ENCODE assay signal across 8 cellular contexts in the genomic region with DNA sequence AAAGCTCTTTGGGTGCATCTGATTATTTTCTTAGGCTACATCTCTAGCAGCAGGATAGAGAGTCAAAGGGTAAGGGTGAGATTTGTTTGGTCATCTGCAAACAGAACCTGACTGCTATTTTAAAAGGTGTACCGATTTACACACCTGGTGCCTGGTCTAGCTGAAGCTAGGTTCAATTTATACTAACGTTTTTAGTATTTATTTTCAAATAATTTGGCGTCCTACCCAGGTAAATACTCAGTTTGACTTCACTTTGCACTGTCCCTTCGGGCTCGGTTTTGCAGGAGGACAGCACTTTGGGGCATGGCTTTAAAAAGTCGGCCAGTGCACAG. TPM values are rescaled to one million over a fixed set of nuclear protein-coding genes. Genes with fewer than 3 reads are reported as not detected.
A peak's percentile ranks its signal among the peaks of the same experiment; 100 is the strongest.
DNase-seq lines count a peak whose midpoint lies in the region; ATAC-seq, FAIRE-seq and TF ChIP-seq lines count a peak whose summit lies in the region.

No MANE protein-coding gene starts in this region.

- peak overlapping the region; percentile 79 for H3K4me2 ChIP-seq in A549

- H3K9me3 ChIP-seq in A549 (no peaks in the 10 kb centered on the region), mononuclear cell (ENCODE audit: low read depth, low read length) (no peaks in the 10 kb centered on the region)

- peak overlapping the region; percentile 93 to 99 for H3K27ac ChIP-seq in A549
- peak overlapping the region; percentile 99 for H3K27ac ChIP-seq in brain microvascular endothelial cell

- no peak for TF ChIP-seq POLR2A in A549 (IDR thresholded peaks at IDR 0.05; ENCODE audit: low read length)

- no peaks in the 10 kb centered on the region for H3K36me3 ChIP-seq in brain microvascular endothelial cell (replicated peaks)

- peaks cover 25% of the 10 kb centered on the region for H3K4me1 ChIP-seq in A549
- H3K4me1 ChIP-seq in mononuclear cell (ENCODE audit: insufficient read depth, low read length), result peaks cover 17% of the 10 kb centered on the region

- no peak for TF ChIP-seq RAD21 in A549 (conservative IDR thresholded peaks at IDR 0.05 in 1 of 2, IDR thresholded peaks at IDR 0.05 in 1 of 2)

- TF ChIP-seq CTCF in A549 (IDR thresholded peaks at IDR 0.05), result no peak
- no peak for TF ChIP-seq CTCF in brain microvascular endothelial cell (IDR thresholded peaks at IDR 0.05; ENCODE audit: low read depth, low read length, missing control alignments)

- ATAC-seq in A549 (no peak), HG03025 (IDR thresholded peaks at IDR 0.05; ENCODE audit: low FRiP score, unreplicated experiment) (peak; percentile 0), HG03135 (IDR thresholded peaks at IDR 0.05; ENCODE audit: unreplicated experiment) (no peak)

- FAIRE-seq in A549 (lab: Jason Lieb, UNC), result no peak

- TF ChIP-seq EP300 in A549 (IDR thresholded peaks at IDR 0.05), result no peak

- peak overlapping the region; percentile 73 for H3K4me3 ChIP-seq in A549
- H3K4me3 ChIP-seq in brain microvascular endothelial cell (ENCODE audit: low read depth, low read length), result peak overlapping the region; percentile 92
- H3K4me3 ChIP-seq in mononuclear cell (ENCODE audit: low read length), result peak overlapping the region; percentile 94

- CTCF ChIA-PET in A549 (lab: Yijun Ruan, JAX), result interaction anchor here (0.6 to 5.4 kb wide), 22 partner anchors 9 to 561 kb away, joined by 3 to 61 read pairs (median 4); no protein-coding TSS in a partner anchor

- in situ Hi-C loops in brain microvascular endothelial cell (cut with HindIII; ENCODE audit: low pct_ligation_motif_present, low sequenced_read_pairs), result no loop called here

- no peaks in the 10 kb centered on the region for H3K27me3 ChIP-seq in brain microvascular endothelial cell (replicated peaks)
- H3K27me3 ChIP-seq in mononuclear cell (ENCODE audit: insufficient read depth, low read length), result no peaks in the 10 kb centered on the region

- DNase-seq in A549 (ENCODE audit: low read depth in 1 of 2, low spot score in 1 of 2) (no peak), brain microvascular endothelial cell (no peak), AG08395 (ENCODE audit: low spot score) (no peak)
- DNase-seq in stimulated activated naive CD4-positive, alpha-beta T cell treated with Interleukin-2 at 50 U/mL for 16 hours (lab: John Stamatoyannopoulos, UW), result no peak
- no peak for DNase-seq in activated CD4-positive, CD25-positive, alpha-beta regulatory T cell (lab: John Stamatoyannopoulos, UW)

- WGBS in A549 (ENCODE audit: missing lambda C conversion rate), result 0% methylated on average over 6 of the region's 6 CpGs

- POLR2A ChIA-PET in A549 (lab: Yijun Ruan, JAX), result interaction anchor here (0.6 to 2.2 kb wide), 21 partner anchors 9 to 376 kb away, joined by 3 to 17 read pairs (median 4); partner anchors contain the start of genes NCOA1 and POMC

TF ChIP-seq in A549, 52 proteins besides CTCF, POLR2A, EP300 and RAD21:
- no peak for TF ChIP-seq FOXS1 (CRISPR knock-in tag; IDR thresholded peaks at IDR 0.05)
- no peak for TF ChIP-seq HOXA7 (CRISPR knock-in tag; IDR thresholded peaks at IDR 0.05)
- TF ChIP-seq ESRRA (IDR thresholded peaks at IDR 0.05; ENCODE audit: borderline replicate concordance, low read length), result no peak
- TF ChIP-seq HOXB5 (CRISPR knock-in tag; IDR thresholded peaks at IDR 0.05), result no peak
TF ChIP-seq in A549: peak in this region for 0.

RNA-seq across cellular contexts. Expression of gene PTRHD1, which starts 0.7 kb away (rescaled TPM):
- polyA plus RNA-seq in A549 (2011; rRNA removed) (86.6 and 141 TPM in 2 replicates), A549 (2017; fragmentation: RNase III; extraction: RNeasy Plus Mini Kit Qiagen cat#74134 plus additional on column Dnase treatment) (42.7 to 47.5 TPM (median 44.9 TPM) in 3 replicates)
- 103 and 106 TPM in 2 replicates for polyA plus RNA-seq in A549 (2012; cell fraction: cytosol; rRNA removed)
- polyA plus RNA-seq in A549 (2012; cell fraction: nucleus; rRNA removed), result 58.7 and 64.0 TPM in 2 replicates
- polyA minus RNA-seq in A549 (2011; rRNA and poly(A)+ RNA removed), result 21.7 and 31.9 TPM in 2 replicates
- 25.3 TPM for total RNA-seq in mononuclear cell

RNA-seq across cellular contexts. Expression of gene CENPO, which starts 0.7 kb away (rescaled TPM):
- polyA plus RNA-seq in A549 (2011; rRNA removed), result 52.4 and 62.0 TPM in 2 replicates
- polyA plus RNA-seq in A549 (2012; cell fraction: cytosol; rRNA removed), result 42.7 and 51.4 TPM in 2 replicates
- 70.2 and 87.9 TPM in 2 replicates for polyA plus RNA-seq in A549 (2012; cell fraction: nucleus; rRNA removed)
- 49.1 to 50.3 TPM (median 49.6 TPM) in 3 replicates for polyA plus RNA-seq in A549 (2017; fragmentation: RNase III; extraction: RNeasy Plus Mini Kit Qiagen cat#74134 plus additional on column Dnase treatment)
- 71.9 and 74.3 TPM in 2 replicates for polyA minus RNA-seq in A549 (2011; rRNA and poly(A)+ RNA removed)
- total RNA-seq in mononuclear cell, result 2.2 TPM
